20 cellular contexts compared by ENCODE assay signal in genomic region chr11:33935466-33935865, GRCh38. TPM values are rescaled to one million over a fixed set of nuclear protein-coding genes. Genes with fewer than 3 reads are reported as not detected.
DNase-seq lines count a peak whose midpoint lies in the region; ATAC-seq, FAIRE-seq and TF ChIP-seq lines count a peak whose summit lies in the region.
"Had no signal": no experiment of that assay in that cellular context is flagged by ENCODE, and none has a peak within 500 bp of the region (broad histone marks: within the 10 kb centered on the region; RNA-seq: fewer than 3 reads in every experiment).

No MANE protein-coding gene starts in this region.

- no peak overlapping the region for H2AFZ ChIP-seq in HepG2 (ENCODE audit: low read length)

- no peak for TF ChIP-seq CTCF in HepG2 (CRISPR knock-in tag; IDR thresholded peaks at IDR 0.05)
- TF ChIP-seq CTCF in right lobe of liver (IDR thresholded peaks at IDR 0.05), result no peak
- TF ChIP-seq CTCF in glutamatergic neuron (IDR thresholded peaks at IDR 0.05; ENCODE audit: partially characterized antibody, unreplicated experiment), result no peak
- no peak for TF ChIP-seq CTCF in nephron progenitor cell (IDR thresholded peaks at IDR 0.05)

- H3K4me3 Mint-ChIP-seq in glutamatergic neuron (ENCODE audit: unreplicated experiment), result no peak overlapping the region
- H3K4me3 Mint-ChIP-seq in nephron progenitor cell, result no peak overlapping the region
- H3K4me3 Mint-ChIP-seq: CD14-positive monocyte had no signal

- intact Hi-C loops in HepG2 (cut with micrococcal nuclease; ENCODE audit: unreplicated experiment), result no loop called here
- intact Hi-C loops in right lobe of liver (cut with DNase I), result no loop called here

- H3K27ac Mint-ChIP-seq in glutamatergic neuron (ENCODE audit: unreplicated experiment) (no peak overlapping the region), nephron progenitor cell (no peak overlapping the region)
- H3K27ac Mint-ChIP-seq: CD14-positive monocyte had no signal

- in situ Hi-C loops in HepG2 (cut with HindIII; ENCODE audit: extremely low pct_ligation_motif_present, low pct_unique_long_range_greater_than_20kb) (no loop called here), G401 (cut with HindIII; ENCODE audit: low sequenced_read_pairs) (no loop called here)

- H3K27me3 ChIP-seq in HepG2 (ENCODE audit: control insufficient read depth in 1 of 2, insufficient read depth in 2 of 2, low read length in 2 of 2) (peaks cover 0 to 21% of the 10 kb centered on the region in 2 experiments; a peak in 2 of 5 replicates), right lobe of liver (no peaks in the 10 kb centered on the region)
- H3K27me3 ChIP-seq: Peyer's patch, SJSA1 had no signal

- ATAC-seq in HepG2, result peak; percentile 30; the same call in 1 of the 3 replicates
- no peak for ATAC-seq in right lobe of liver
- no peak for ATAC-seq in activated CD4-positive, CD25-positive, alpha-beta regulatory T cell treated with anti-CD3 and anti-CD28 coated beads, Interleukin-2, amount 50 U/mL, for 24 hours
- ATAC-seq in HG02981 (IDR thresholded peaks at IDR 0.05; ENCODE audit: unreplicated experiment), result no peak

- no peaks in the 10 kb centered on the region for H3K79me2 ChIP-seq in HepG2 (ENCODE audit: insufficient read depth, low read length)

- POLR2A ChIA-PET in HepG2 (lab: Yijun Ruan, JAX), result no interaction called here

- H3K4me3 ChIP-seq in HepG2 (replicated peaks in 1 of 3; ENCODE audit: insufficient read depth in 1 of 3, low read depth in 2 of 3, low read length in 3 of 3), result no peak overlapping the region
- no peak overlapping the region for H3K4me3 ChIP-seq in right lobe of liver
- H3K4me3 ChIP-seq: HAP-1, Peyer's patch, SJSA1 had no signal

- no peak for TF ChIP-seq RAD21 in HepG2 (CRISPR knock-in tag; IDR thresholded peaks at IDR 0.05)

- H3K9me3 ChIP-seq in HepG2 (ENCODE audit: low read length) (no peaks in the 10 kb centered on the region), right lobe of liver (no peaks in the 10 kb centered on the region)
- H3K9me3 ChIP-seq: HAP-1, SJSA1 had no signal

- peaks cover 10% of the 10 kb centered on the region for H3K4me1 Mint-ChIP-seq in glutamatergic neuron (ENCODE audit: low read depth, unreplicated experiment)
- peaks cover 44% of the 10 kb centered on the region for H3K4me1 Mint-ChIP-seq in nephron progenitor cell

- WGBS in HepG2 (ENCODE audit: low lambda C conversion rate), result 52% methylated on average over 6 of the region's 9 CpGs
- 78% methylated on average over 7 of the region's 9 CpGs for WGBS in right lobe of liver (ENCODE audit: insufficient coverage, low coverage, low lambda C conversion rate, missing lambda C conversion rate)

- TF ChIP-seq EP300 in HepG2 (IDR thresholded peaks at IDR 0.05; ENCODE audit: low read depth in 2 of 2, low read length in 2 of 2) (no peak), HepG2 (CRISPR knock-in tag; IDR thresholded peaks at IDR 0.05; ENCODE audit: borderline replicate concordance) (no peak)

- CTCF ChIA-PET in HepG2 (lab: Yijun Ruan, JAX; ENCODE audit: low intra/inter-chr PET ratio, low total read pairs), result no interaction called here

- H3K9ac ChIP-seq in HepG2 (ENCODE audit: insufficient read depth, low read depth, low read length), result no peak overlapping the region

- no peaks in the 10 kb centered on the region for H3K36me3 ChIP-seq in HepG2 (replicated peaks in 1 of 2; ENCODE audit: control insufficient read depth in 1 of 2, insufficient read depth in 2 of 2, low read length in 2 of 2)
- H3K36me3 ChIP-seq in right lobe of liver, result no peaks in the 10 kb centered on the region
- H3K36me3 ChIP-seq: HAP-1, Peyer's patch, SJSA1 had no signal

- no peak for FAIRE-seq in HepG2 (lab: Jason Lieb, UNC)
- FAIRE-seq: D721Med had no signal

- H3K4me1 ChIP-seq in HepG2 (ENCODE audit: insufficient read depth, low read length), result no peaks in the 10 kb centered on the region
- no peaks in the 10 kb centered on the region for H3K4me1 ChIP-seq in right lobe of liver
- H3K4me1 ChIP-seq: HAP-1, Peyer's patch, SJSA1 had no signal

- no peak overlapping the region for H3K4me2 ChIP-seq in HepG2 (ENCODE audit: low read depth, low read length)

- DNase-seq in HepG2 (ENCODE audit: low spot score), result no peak
- DNase-seq in right lobe of liver, result no peak
- DNase-seq in glutamatergic neuron, result peak; percentile 28
- peak; percentile 18 for DNase-seq in nephron progenitor cell
- no peak for DNase-seq in G401 (ENCODE audit: low spot score)
- no peak for DNase-seq in GM19240 (ENCODE audit: insufficient read length, low spot score)
- DNase-seq: AML-193; DMS53; KBM-7; NCI-H1092 treated with DMSO at 0.1 percent for 48 hours; NCI-H1436 treated with DMSO at 0.1 percent for 48 hours; NCI-H1930; NK-92 treated with Interleukin-12 subunit alpha and Interleukin-12 subunit beta, amount 100 ng/mL, for 24 hours; Peyer's patch had no signal

- H3K9me3 Mint-ChIP-seq in glutamatergic neuron (ENCODE audit: unreplicated experiment) (peaks cover 16% of the 10 kb centered on the region), nephron progenitor cell (peaks cover 7% of the 10 kb centered on the region)

- peaks cover 7% of the 10 kb centered on the region for H3K27me3 Mint-ChIP-seq in glutamatergic neuron (ENCODE audit: unreplicated experiment)
- H3K27me3 Mint-ChIP-seq in nephron progenitor cell (ENCODE audit: low read depth, poor library complexity), result peaks cover 14% of the 10 kb centered on the region

- H3K36me3 Mint-ChIP-seq in glutamatergic neuron (ENCODE audit: unreplicated experiment) (peaks cover 17% of the 10 kb centered on the region), nephron progenitor cell (ENCODE audit: low read depth) (no peaks in the 10 kb centered on the region)

- no peaks in the 10 kb centered on the region for H4K20me1 ChIP-seq in HepG2 (ENCODE audit: insufficient read depth, low read length)

- no peak for TF ChIP-seq POLR2A in HepG2 (IDR thresholded peaks at IDR 0.05; ENCODE audit: insufficient read depth in 1 of 2, low read depth in 2 of 2, low read length in 2 of 2)
- TF ChIP-seq POLR2A in right lobe of liver (IDR thresholded peaks at IDR 0.05), result no peak

- BruUV-seq in HepG2 (replicated peaks; lab: Mats Ljungman, UMichigan), result no TSS peak

- no peak overlapping the region for H3K27ac ChIP-seq in HepG2 (ENCODE audit: extremely low read length, insufficient read depth, low read length)
- H3K27ac ChIP-seq in right lobe of liver, result no peak overlapping the region
- H3K27ac ChIP-seq: Peyer's patch, SJSA1 had no signal

TF ChIP-seq in HepG2, 621 proteins besides CTCF, POLR2A, EP300 and RAD21:
- no peak for TF ChIP-seq ZNF33B (CRISPR knock-in tag; IDR thresholded peaks at IDR 0.05)
- no peak for TF ChIP-seq ZMAT5 (CRISPR knock-in tag; IDR thresholded peaks at IDR 0.05; ENCODE audit: borderline replicate concordance, low read depth)
- TF ChIP-seq NCOA2 (CRISPR knock-in tag; IDR thresholded peaks at IDR 0.05), result no peak
- TF ChIP-seq YEATS2 (CRISPR knock-in tag; IDR thresholded peaks at IDR 0.05; ENCODE audit: borderline replicate concordance), result no peak
- no peak for TF ChIP-seq HIC2 (CRISPR knock-in tag; IDR thresholded peaks at IDR 0.05; ENCODE audit: low read depth)
TF ChIP-seq in HepG2: peak in this region for 0.

RNA-seq across cellular contexts. Expression of gene LMO2, which starts 43.6 kb away (rescaled TPM):
- total RNA-seq in HepG2 (2016; rRNA removed; fragmentation: Illumina TruSeq; extraction: Trizol) (not detected in 2 replicates), right lobe of liver (1 to 10 TPM; 3.6 to 7.6 (median 4.9) TPM), glutamatergic neuron (ENCODE audit: unreplicated experiment) (2.7 TPM)
- not detected in 2 replicates for total RNA-seq in HepG2 (2016; cell fraction: cytosol; rRNA removed; fragmentation: Illumina TruSeq; extraction: Trizol; ENCODE audit: low read depth)
- not detected in 2 replicates for total RNA-seq in HepG2 (2016; cell fraction: insoluble cytoplasmic fraction; rRNA removed; fragmentation: Illumina TruSeq; extraction: Trizol)
- not detected in 2 replicates for total RNA-seq in HepG2 (2016; cell fraction: membrane; rRNA removed; fragmentation: Illumina TruSeq; extraction: Trizol)
- not detected in 2 replicates for total RNA-seq in HepG2 (2016; cell fraction: nucleus; rRNA removed; fragmentation: Illumina TruSeq; extraction: Trizol)
- not detected in 2 replicates for polyA plus RNA-seq in HepG2 (2011; rRNA removed)
- polyA plus RNA-seq in HepG2 (2011; cell fraction: cytosol; rRNA removed), result not detected in 2 replicates
- polyA plus RNA-seq in HepG2 (2011; cell fraction: nucleus; rRNA removed), result not detected in 2 replicates
- not detected in 2 replicates for polyA plus RNA-seq in HepG2 (2012)
- not detected in 2 replicates for polyA plus RNA-seq in HepG2 (2016; cell fraction: cytosol; fragmentation: Illumina TruSeq; extraction: Trizol; ENCODE audit: low read depth)
- not detected in 2 replicates for polyA plus RNA-seq in HepG2 (2016; cell fraction: insoluble cytoplasmic fraction; fragmentation: Illumina TruSeq; extraction: Trizol; ENCODE audit: low read depth)
- polyA plus RNA-seq in HepG2 (2016; cell fraction: membrane; fragmentation: Illumina TruSeq; extraction: Trizol; ENCODE audit: low read depth), result not detected in 2 replicates
- polyA plus RNA-seq in HepG2 (2016; cell fraction: nucleus; fragmentation: Illumina TruSeq; extraction: Trizol; ENCODE audit: insufficient read depth, low read depth), result not detected in 2 replicates
- 0.28 and 0.30 TPM in 2 replicates for polyA minus RNA-seq in HepG2 (2011; rRNA and poly(A)+ RNA removed; ENCODE audit: low replicate concordance)
- not detected in 2 replicates for polyA minus RNA-seq in HepG2 (2011; cell fraction: cytosol; rRNA and poly(A)+ RNA removed)
- not detected in 2 replicates for polyA minus RNA-seq in HepG2 (2011; cell fraction: nucleus; rRNA and poly(A)+ RNA removed)
- total RNA-seq in G401 (2014; rRNA removed; shearing (Covaris generic)), result 0.18 TPM in 1 of 2 replicates, not detected in the other
- total RNA-seq: SJSA1 had no signal

Comparison
In these comparisons a context has a peak if more than half of its experiments do, and no peak if none do; other contexts are left out.
1. DNase-seq: peak in glutamatergic neuron (single experiment) and nephron progenitor cell (single experiment); none in HepG2 (single experiment), right lobe of liver (0 of 3), G401 (single experiment) and GM19240 (single experiment).